In genomic region chr11:64763804-64764611, GRCh38 we compare ENCODE assay signal across 8 cellular contexts. TPM values are rescaled to one million over a fixed set of nuclear protein-coding genes. Genes with fewer than 3 reads are reported as not detected.
DNase-seq lines count a peak whose midpoint lies in the region; FAIRE-seq and TF ChIP-seq lines count a peak whose summit lies in the region.

No MANE protein-coding gene starts in this region.

- H3K4me1 ChIP-seq in NT2/D1 (ENCODE audit: insufficient read depth, insufficient read length), result peaks cover 59% of the 10 kb centered on the region
- peaks cover 30 to 55% of the 10 kb centered on the region in 2 donors for H3K4me1 ChIP-seq in kidney (ENCODE audit: control insufficient read depth in 1 of 2, insufficient read depth in 1 of 2, low read depth in 1 of 2, low read length in 2 of 2)
- H3K4me1 ChIP-seq in stomach, result peaks cover 41 to 96% (median 66%) of the 10 kb centered on the region in 4 donors

- FAIRE-seq in kidney (lab: Jason Lieb, UNC) (no peak), H54 (lab: Jason Lieb, UNC) (no peak)

- peaks cover 66% of the 10 kb centered on the region for H3K36me3 ChIP-seq in NT2/D1 (ENCODE audit: insufficient read depth, insufficient read length, low read length)
- H3K36me3 ChIP-seq in kidney (ENCODE audit: control insufficient read depth in 1 of 2, insufficient read depth in 2 of 2, low read length in 2 of 2), result peaks cover 38 to 45% of the 10 kb centered on the region in 2 donors
- H3K36me3 ChIP-seq in stomach, result peaks cover 69 to 73% (median 70%) of the 10 kb centered on the region in 4 donors

- H3K4me3 ChIP-seq in NT2/D1 (ENCODE audit: insufficient read length, low read depth), result no peak overlapping the region
- no peak overlapping the region for H3K4me3 ChIP-seq in kidney (ENCODE audit: low read length in 2 of 2)
- H3K4me3 ChIP-seq in stomach, result no peak overlapping the region

- H3K27me3 ChIP-seq in NT2/D1 (ENCODE audit: insufficient read depth, insufficient read length) (no peaks in the 10 kb centered on the region), stomach (no peaks in the 10 kb centered on the region)

- TF ChIP-seq POLR2A in stomach (IDR thresholded peaks at IDR 0.05), result no peak
- no peak for TF ChIP-seq POLR2A in H54 (IDR thresholded peaks at IDR 0.05; ENCODE audit: low read depth, low read length)

- DNase-seq in NT2/D1 (ENCODE audit: low read depth, low spot score) (no peak), kidney (peak; percentile 51), stomach (peak; percentile 25), NCI-H82 treated with DMSO at 0.1 percent for 48 hours (lab: John Stamatoyannopoulos, UW; ENCODE audit: unreplicated experiment) (no peak), NOMO-1 treated with dmso at 0.1 percent for 144 hours (lab: John Stamatoyannopoulos, UW; ENCODE audit: unreplicated experiment) (no peak), H54 (ENCODE audit: insufficient read length, low spot score) (no peak), Ammon's horn (ENCODE audit: low spot score) (no peak)
- peak; percentile 57 for DNase-seq in activated naive CD4-positive, alpha-beta T cell treated with Interleukin-2 at 50 U/mL for 16 hours

- no peak for TF ChIP-seq EP300 in stomach (IDR thresholded peaks at IDR 0.05)

- H3K9ac ChIP-seq in NT2/D1 (ENCODE audit: insufficient read length, low read depth), result peak overlapping the region; percentile 65
- H3K9ac ChIP-seq in kidney (ENCODE audit: low read length in 2 of 2), result peak overlapping the region; percentile 10 to 31

- peak overlapping the region; percentile 56 for H3K27ac ChIP-seq in kidney (ENCODE audit: low read depth in 2 of 2, low read length in 2 of 2)
- peak overlapping the region in 4 of 5 donors; percentile 49 to 77 (median 71) for H3K27ac ChIP-seq in stomach

- 60 to 73% (median 68%) methylated on average over 14 of the region's 14 CpGs for WGBS in stomach, 5 donors

- TF ChIP-seq CTCF in kidney (IDR thresholded peaks at IDR 0.05; ENCODE audit: borderline replicate concordance, extremely low read depth, insufficient read depth) (no peak), stomach (IDR thresholded peaks at IDR 0.05) (no peak)

- intact Hi-C loops in kidney (cut with DNase I) (no loop called here), stomach (cut with DNase I; ENCODE audit: low total_unique reads) (no loop called here)

- no peaks in the 10 kb centered on the region for H3K9me3 ChIP-seq in NT2/D1 (ENCODE audit: insufficient read depth, low read length)
- no peaks in the 10 kb centered on the region for H3K9me3 ChIP-seq in kidney (ENCODE audit: control insufficient read depth in 1 of 2, low read length in 2 of 2)
- H3K9me3 ChIP-seq in stomach, result no peaks in the 10 kb centered on the region

RNA-seq across cellular contexts. Expression of gene PYGM, which starts 4.2 kb away (rescaled TPM):
- total RNA-seq in kidney (8.6 TPM), stomach (1 to 10 TPM in 2 of 5 donors, under 1 TPM in 2, not detected in 1; 0.58 to 2.0 (median 1.4) TPM)
- polyA plus RNA-seq in kidney (ENCODE audit: insufficient read depth, low read depth, low replicate concordance) (2.5 TPM), stomach (1 to 10 TPM in 2 of 3 donors, under 1 TPM in 1; 0.37 to 3.5 (median 3.1) TPM)

RNA-seq across cellular contexts. Expression of gene SF1, which starts 14.3 kb away (rescaled TPM):
- total RNA-seq in kidney (320 TPM), stomach (100 to 1,000 TPM; 235 to 341 (median 279) TPM)
- polyA plus RNA-seq in kidney (ENCODE audit: insufficient read depth, low read depth, low replicate concordance) (87.5 TPM), stomach (10 to 100 TPM; 57.5 to 72.1 (median 63.4) TPM)

RNA-seq across cellular contexts. Expression of gene RASGRP2, which starts 20.1 kb away (rescaled TPM):
- total RNA-seq in kidney, result 42.6 TPM
- 14.1 TPM for polyA plus RNA-seq in kidney (ENCODE audit: insufficient read depth, low read depth, low replicate concordance)
- total RNA-seq in stomach, result 10 to 100 TPM in 3 of 5 donors, 1 to 10 TPM in 2; 5.3 to 60.8 (median 13.4) TPM
- 10 to 100 TPM in 1 of 3 donors, 1 to 10 TPM in 2; 7.2 to 20.6 (median 8.2) TPM for polyA plus RNA-seq in stomach

RNA-seq across cellular contexts. Expression of gene MAP4K2, which starts 39.0 kb away (rescaled TPM):
- 12.5 TPM for total RNA-seq in kidney
- 15.4 TPM for polyA plus RNA-seq in kidney (ENCODE audit: insufficient read depth, low read depth, low replicate concordance)
- 10 to 100 TPM in 2 of 5 donors, 1 to 10 TPM in 3; 2.3 to 66.9 (median 9.0) TPM for total RNA-seq in stomach
- 10 to 100 TPM; 13.0 to 20.9 (median 13.8) TPM for polyA plus RNA-seq in stomach

RNA-seq across cellular contexts. Expression of gene NRXN2, which starts 41.0 kb away (rescaled TPM):
- total RNA-seq in kidney (13.3 TPM), stomach (10 to 100 TPM in 1 of 5 donors, under 1 TPM in 1, not detected in 3; 0.14 to 16.9 TPM)
- polyA plus RNA-seq in kidney (ENCODE audit: insufficient read depth, low read depth, low replicate concordance) (22.0 TPM), stomach (1 to 10 TPM in 1 of 3 donors, under 1 TPM in 1, not detected in 1; 0.93 to 1.4 TPM)

Comparison
In these comparisons a context has a peak if more than half of its experiments do, and no peak if none do; other contexts are left out.
1. DNase-seq: peak in activated naive CD4-positive, alpha-beta T cell treated with Interleukin-2 at 50 U/mL for 16 hours (single experiment), kidney (single experiment) and stomach (single experiment); none in NT2/D1 (single experiment), NCI-H82 treated with DMSO at 0.1 percent for 48 hours (single experiment), NOMO-1 treated with dmso at 0.1 percent for 144 hours (single experiment), H54 (single experiment) and Ammon's horn (single experiment).